In genomic region chr6:109007521-109007920, GRCh38 we compare ENCODE assay signal across 9 cellular contexts.
DNase-seq lines count a peak whose midpoint lies in the region; ATAC-seq, FAIRE-seq and TF ChIP-seq lines count a peak whose summit lies in the region.
"Had no signal": no experiment of that assay in that cellular context is flagged by ENCODE, and none has a peak within 500 bp of the region (broad histone marks: within the 10 kb centered on the region; RNA-seq: fewer than 3 reads in every experiment).

No MANE protein-coding gene starts in this region.

- H4K91ac ChIP-seq in H1 (replicated peaks; ENCODE audit: insufficient read length, low read length): no peak overlapping the region

- no peaks in the 10 kb centered on the region for H3K9me3 Mint-ChIP-seq in CD4-positive, alpha-beta memory T cell

- H3K27ac Mint-ChIP-seq in CD4-positive, alpha-beta memory T cell: peak overlapping the region; percentile 73 to 100 (median 94)

- no peak for FAIRE-seq in H1 (lab: Jason Lieb, UNC)

- peak overlapping the region; percentile 96 for H3K27ac ChIP-seq in CD4-positive, alpha-beta memory T cell (ENCODE audit: low read depth, low read length)
- H3K27ac ChIP-seq in Peyer's patch (peak overlapping the region in 3 of 4 donors; percentile 97 to 98 (median 97)), H1 (ENCODE audit: low read depth, low read length) (no peak overlapping the region), ovary (peak overlapping the region in 1 of 2 donors; percentile 98), A673 (ENCODE audit: low read depth, low read length, poor library complexity, severe bottlenecking) (no peak overlapping the region)

- peak overlapping the region; percentile 91 to 100 (median 96) for H3K4me3 Mint-ChIP-seq in CD4-positive, alpha-beta memory T cell

- H3K4ac ChIP-seq in H1 (replicated peaks; ENCODE audit: insufficient read length, low read depth, low read length): no peak overlapping the region

- TF ChIP-seq POLR2A in Peyer's patch (IDR thresholded peaks at IDR 0.05): no peak
- TF ChIP-seq POLR2A in H1 (IDR thresholded peaks at IDR 0.05; ENCODE audit: control extremely low read depth in 1 of 2, low read depth in 2 of 2, low read length in 2 of 2): no peak
- TF ChIP-seq POLR2A in ovary (IDR thresholded peaks at IDR 0.05): no peak

- H2BK5ac ChIP-seq in H1 (ENCODE audit: low read depth, low read length): no peak overlapping the region

- intact Hi-C loops in CD4-positive, alpha-beta memory T cell (cut with micrococcal nuclease): loop anchor here (5.0 to 10.0 kb wide), 4 partner anchors 105 to 1810 kb away; partner anchors contain the start of genes CDK19, SEC63 and ZBTB24
- intact Hi-C loops in ovary (cut with DNase I): loop anchor here in 3 of 4 donors (5.0 to 10.0 kb wide), 4 partner anchors 47 to 63 kb away; no protein-coding TSS in a partner anchor
- intact Hi-C loops in A673 (cut with micrococcal nuclease; ENCODE audit: unreplicated experiment): no loop called here

- CTCF ChIA-PET in CD4-positive, alpha-beta memory T cell (lab: Charles Lee; ENCODE audit: partially characterized antibody): interaction anchor here (1.3 to 6.0 kb wide), 3 partner anchors 8 to 465 kb away, joined by 3 to 61 read pairs (median 5); no protein-coding TSS in a partner anchor
- CTCF ChIA-PET in H1 (lab: Charles Lee; ENCODE audit: partially characterized antibody): no interaction called here
- CTCF ChIA-PET in A673 (lab: Charles Lee): no interaction called here

- no peak overlapping the region for H3K56ac ChIP-seq in H1 (replicated peaks; ENCODE audit: insufficient read length, low read depth, low read length)

- no peak overlapping the region for H3K9ac ChIP-seq in H1 (replicated peaks in 1 of 4; ENCODE audit: extremely low read depth in 1 of 4, low read depth in 3 of 4, low read length in 3 of 4)

- H3K27me3 Mint-ChIP-seq in CD4-positive, alpha-beta memory T cell: no peaks in the 10 kb centered on the region

- peaks cover 9% of the 10 kb centered on the region for H3K23me2 ChIP-seq in H1 (ENCODE audit: low read depth, low read length)

- no peaks in the 10 kb centered on the region for H3K79me1 ChIP-seq in H1 (ENCODE audit: low read depth, low read length)

- H4K8ac ChIP-seq in H1 (ENCODE audit: extremely low read depth, insufficient read depth, low read length): no peak overlapping the region

- peaks cover 61% of the 10 kb centered on the region for H3K4me1 ChIP-seq in CD4-positive, alpha-beta memory T cell (ENCODE audit: insufficient read depth, low read length)
- H3K4me1 ChIP-seq in Peyer's patch (peaks cover 0 to 23% (median 4%) of the 10 kb centered on the region in 4 donors), H1 (replicated peaks in 1 of 4; ENCODE audit: control insufficient read depth in 3 of 4, insufficient read depth in 4 of 4, low read length in 3 of 4) (peaks cover 0 to 6% (median 0%) of the 10 kb centered on the region in 4 experiments; a peak in 3 of 7 replicates), ovary (ENCODE audit: insufficient read depth) (peaks cover 8% of the 10 kb centered on the region), A673 (ENCODE audit: insufficient read depth, low read length, poor library complexity, severe bottlenecking) (no peaks in the 10 kb centered on the region)

- H3K36me3 Mint-ChIP-seq in CD4-positive, alpha-beta memory T cell: peaks cover 0 to 12% of the 10 kb centered on the region in 2 donors

- no peak overlapping the region for H3K23ac ChIP-seq in H1 (ENCODE audit: insufficient read length)

- no peaks in the 10 kb centered on the region for H3K36me3 ChIP-seq in CD4-positive, alpha-beta memory T cell (ENCODE audit: insufficient read depth, low read length)
- no peaks in the 10 kb centered on the region for H3K36me3 ChIP-seq in Peyer's patch
- no peaks in the 10 kb centered on the region for H3K36me3 ChIP-seq in H1 (ENCODE audit: control insufficient read depth in 2 of 4, insufficient read depth in 4 of 4, low read length in 3 of 4)
- no peaks in the 10 kb centered on the region for H3K36me3 ChIP-seq in ovary
- H3K36me3 ChIP-seq in A673 (ENCODE audit: insufficient read depth, low read length, poor library complexity, severe bottlenecking): no peaks in the 10 kb centered on the region

- H3K27me3 ChIP-seq in CD4-positive, alpha-beta memory T cell (ENCODE audit: insufficient read depth, low read length): no peaks in the 10 kb centered on the region
- H3K27me3 ChIP-seq in Peyer's patch (no peaks in the 10 kb centered on the region), H1 (replicated peaks in 1 of 4; ENCODE audit: control insufficient read depth in 3 of 4, extremely low read depth in 1 of 4, insufficient read depth in 3 of 4, low read length in 3 of 4) (peaks cover 0 to 1% (median 0%) of the 10 kb centered on the region in 4 experiments; a peak in 1 of 7 replicates), ovary (no peaks in the 10 kb centered on the region), A673 (replicated peaks; ENCODE audit: insufficient read depth, low read depth, low read length, poor library complexity) (no peaks in the 10 kb centered on the region)

- H4K5ac ChIP-seq in H1 (ENCODE audit: insufficient read length, low read depth, low read length): no peak overlapping the region

- DNase-seq in CD4-positive, alpha-beta memory T cell: no peak
- DNase-seq in Peyer's patch (no peak), H1 (ENCODE audit: low read depth in 1 of 2, low spot score in 2 of 2) (no peak), ovary (no peak), NCI-H1092 treated with DMSO at 0.1 percent for 48 hours (lab: John Stamatoyannopoulos, UW) (no peak), A673 (ENCODE audit: low spot score) (no peak), kidney glomerular epithelial cell (lab: John Stamatoyannopoulos, UW) (no peak)
- DNase-seq: DND-41 had no signal

- no peak for ATAC-seq in HG02798 (IDR thresholded peaks at IDR 0.05; ENCODE audit: poor library complexity, unreplicated experiment)

- peak overlapping the region in 1 of 2 donors; percentile 41 for H3K4me3 ChIP-seq in CD4-positive, alpha-beta memory T cell (ENCODE audit: low read length in 2 of 2)
- peak overlapping the region; percentile 90 to 100 (median 96) for H3K4me3 ChIP-seq in Peyer's patch
- peak overlapping the region in 1 of 4 experiments; percentile 95; a peak in 2 of 8 replicates for H3K4me3 ChIP-seq in H1 (ENCODE audit: extremely low read depth in 1 of 4, insufficient read depth in 2 of 4, low read depth in 3 of 4, low read length in 4 of 4)
- H3K4me3 ChIP-seq in ovary: peak overlapping the region; percentile 76
- no peak overlapping the region for H3K4me3 ChIP-seq in A673 (ENCODE audit: low read depth, low read length, poor library complexity, severe bottlenecking)

- H3K9me3 ChIP-seq in CD4-positive, alpha-beta memory T cell (ENCODE audit: control insufficient read depth in 1 of 2, low read length in 2 of 2): no peaks in the 10 kb centered on the region
- H3K9me3 ChIP-seq in Peyer's patch: no peaks in the 10 kb centered on the region
- no peaks in the 10 kb centered on the region for H3K9me3 ChIP-seq in H1 (ENCODE audit: insufficient read depth in 2 of 2, low read depth in 1 of 2, low read length in 1 of 2)
- no peaks in the 10 kb centered on the region for H3K9me3 ChIP-seq in ovary
- no peaks in the 10 kb centered on the region for H3K9me3 ChIP-seq in A673 (ENCODE audit: low read depth, low read length, poor library complexity, severe bottlenecking)

- no peak overlapping the region for H2BK12ac ChIP-seq in H1 (ENCODE audit: low read depth, low read length)

- no peak for TF ChIP-seq CTCF in Peyer's patch (IDR thresholded peaks at IDR 0.05)
- TF ChIP-seq CTCF in H1 (IDR thresholded peaks at IDR 0.05; ENCODE audit: control extremely low read depth in 1 of 3, insufficient read depth in 1 of 3, low read depth in 1 of 3, low read length in 3 of 3): no peak
- TF ChIP-seq CTCF in ovary (IDR thresholded peaks at IDR 0.05): no peak
- no peak for TF ChIP-seq CTCF in A673 (conservative IDR thresholded peaks at IDR 0.05; ENCODE audit: low read depth, low read length)

- no TSS peak for BruUV-seq in A673 (replicated peaks; lab: Mats Ljungman, UMichigan)

- H2BK20ac ChIP-seq in H1 (ENCODE audit: low read length): no peak overlapping the region

- H2BK15ac ChIP-seq in H1 (ENCODE audit: low read length): no peak overlapping the region

- H2BK120ac ChIP-seq in H1 (replicated peaks; ENCODE audit: low read depth, low read length): no peak overlapping the region

- H3K4me1 Mint-ChIP-seq in CD4-positive, alpha-beta memory T cell: peaks cover 39 to 80% (median 57%) of the 10 kb centered on the region in 4 donors

- H3K4me2 ChIP-seq in H1 (ENCODE audit: insufficient read depth in 1 of 2, low read depth in 2 of 2, low read length in 2 of 2): peak overlapping the region; percentile 75 to 85; a peak in 2 of 4 replicates

- no peak overlapping the region for H3K18ac ChIP-seq in H1 (ENCODE audit: extremely low read depth, low read length)

- H2AK5ac ChIP-seq in H1 (ENCODE audit: low read depth, low read length): no peak overlapping the region

- no peak overlapping the region for H3K14ac ChIP-seq in H1 (ENCODE audit: insufficient read length)

- H3K79me2 ChIP-seq in H1 (ENCODE audit: control insufficient read depth in 1 of 2, insufficient read depth in 2 of 2, low read length in 2 of 2): peaks cover 0 to 44% of the 10 kb centered on the region in 2 experiments; a peak in 2 of 4 replicates

- TF ChIP-seq RAD21 in H1 (IDR thresholded peaks at IDR 0.05 in 1 of 2, conservative IDR thresholded peaks at IDR 0.05 in 1 of 2; ENCODE audit: low read depth in 2 of 2, low read length in 2 of 2): no peak

- H4K20me1 ChIP-seq in H1 (replicated peaks in 1 of 2; ENCODE audit: control insufficient read depth in 1 of 2, insufficient read depth in 2 of 2, low read length in 2 of 2): no peaks in the 10 kb centered on the region

- POLR2A ChIA-PET in CD4-positive, alpha-beta memory T cell (lab: Charles Lee; ENCODE audit: partially characterized antibody): interaction anchor here (2.9 to 6.4 kb wide), 5 partner anchors 11 to 375 kb away, joined by 12 to 59 read pairs (median 32); partner anchors contain the start of gene CD164
- POLR2A ChIA-PET in H1 (lab: Charles Lee; ENCODE audit: partially characterized antibody) (no interaction called here), A673 (lab: Charles Lee; ENCODE audit: low non-redundant PET) (no interaction called here)

- 91% methylated on average over 3 of the region's 3 CpGs; no CpG with 5 or more reads in 1 of the 2 experiments for WGBS in H1 (ENCODE audit: extremely low coverage in 1 of 2, insufficient coverage in 1 of 2, insufficient read length in 1 of 2, insufficient replicate concordance in 2 of 2, low coverage in 1 of 2, low lambda C conversion rate in 2 of 2, missing lambda C conversion rate in 1 of 2), 2 experiments
- WGBS in ovary, 3 donors: 78 to 89% (median 84%) methylated on average over 3 of the region's 3 CpGs

- H2AFZ ChIP-seq in H1 (ENCODE audit: low read length): no peak overlapping the region

- TF ChIP-seq EP300 in H1 (IDR thresholded peaks at IDR 0.05; ENCODE audit: borderline replicate concordance in 1 of 2, low read depth in 2 of 2, low read length in 2 of 2) (no peak), ovary (IDR thresholded peaks at IDR 0.05) (no peak)

TF ChIP-seq in H1, 55 proteins besides CTCF, POLR2A, EP300 and RAD21 (continues in another document):
- no peak for TF ChIP-seq EZH2 (IDR thresholded peaks at IDR 0.05; ENCODE audit: low read depth, low read length, severe bottlenecking)
- TF ChIP-seq NANOG (IDR thresholded peaks at IDR 0.05; ENCODE audit: insufficient read depth, low read depth, low read length, poor library complexity, severe bottlenecking): no peak

Comparison
In these comparisons a context has a peak if more than half of its experiments do, and no peak if none do; other contexts are left out.
1. H3K27ac ChIP-seq: peak in CD4-positive, alpha-beta memory T cell (single experiment) and Peyer's patch (3 of 4); none in H1 (single experiment) and A673 (single experiment).